Comparison of ENCODE assay signal across 17 cellular contexts in genomic region chr1:233912447-233912846, GRCh38. TPM values are rescaled to one million over a fixed set of nuclear protein-coding genes. Genes with fewer than 3 reads are reported as not detected.
DNase-seq lines count a peak whose midpoint lies in the region; ATAC-seq, FAIRE-seq and TF ChIP-seq lines count a peak whose summit lies in the region.
"Had no signal": no experiment of that assay in that cellular context is flagged by ENCODE, and none has a peak within 500 bp of the region (broad histone marks: within the 10 kb centered on the region; RNA-seq: fewer than 3 reads in every experiment).

No MANE protein-coding gene starts in this region.

- POLR2A ChIA-PET in SK-N-SH (lab: Yijun Ruan, JAX): no interaction called here
- POLR2A ChIA-PET in CD8-positive, alpha-beta T cell (lab: Charles Lee): no interaction called here

- no peak for TF ChIP-seq EP300 in SK-N-SH (IDR thresholded peaks at IDR 0.05; ENCODE audit: borderline replicate concordance in 1 of 2, low read depth in 1 of 2, low read length in 1 of 2)

- H3K4me1 Mint-ChIP-seq in astrocyte (ENCODE audit: low read depth, unreplicated experiment): peaks cover 16% of the 10 kb centered on the region
- no peaks in the 10 kb centered on the region for H3K4me1 Mint-ChIP-seq in progenitor cell of endocrine pancreas (ENCODE audit: low read depth)
- H3K4me1 Mint-ChIP-seq in CD8-positive, alpha-beta T cell (ENCODE audit: low read depth): no peaks in the 10 kb centered on the region
- H3K4me1 Mint-ChIP-seq in osteocyte (ENCODE audit: unreplicated experiment): no peaks in the 10 kb centered on the region
- H3K4me1 Mint-ChIP-seq: IgD-negative memory B cell had no signal

- H3K36me3 Mint-ChIP-seq in astrocyte (ENCODE audit: low read depth, unreplicated experiment): no peaks in the 10 kb centered on the region
- peaks cover 1% of the 10 kb centered on the region for H3K36me3 Mint-ChIP-seq in progenitor cell of endocrine pancreas (ENCODE audit: insufficient read depth)
- no peaks in the 10 kb centered on the region for H3K36me3 Mint-ChIP-seq in CD8-positive, alpha-beta T cell
- H3K36me3 Mint-ChIP-seq in osteocyte (ENCODE audit: unreplicated experiment): no peaks in the 10 kb centered on the region
- H3K36me3 Mint-ChIP-seq: IgD-negative memory B cell had no signal

- no peaks in the 10 kb centered on the region for H3K9me2 ChIP-seq in SK-N-SH

- no peaks in the 10 kb centered on the region for H3K27me3 ChIP-seq in SK-N-SH (ENCODE audit: insufficient read depth)
- H3K27me3 ChIP-seq in astrocyte (ENCODE audit: insufficient read depth, low read length): no peaks in the 10 kb centered on the region
- no peaks in the 10 kb centered on the region for H3K27me3 ChIP-seq in CD8-positive, alpha-beta T cell (ENCODE audit: insufficient read depth, low read length)
- H3K27me3 ChIP-seq: BLaER1 treated with 17β-estradiol and CSF1 and Interleukin-3, amounts not matched to agents 10 nM and 100 nM had no signal

- no peaks in the 10 kb centered on the region for H3K79me2 ChIP-seq in SK-N-SH (ENCODE audit: insufficient read depth)
- peaks cover 37% of the 10 kb centered on the region for H3K79me2 ChIP-seq in astrocyte (ENCODE audit: insufficient read depth, low read length)

- H3K9me3 Mint-ChIP-seq in astrocyte (ENCODE audit: unreplicated experiment): peaks cover 9% of the 10 kb centered on the region
- H3K9me3 Mint-ChIP-seq in progenitor cell of endocrine pancreas (ENCODE audit: low read depth): peaks cover 5% of the 10 kb centered on the region
- H3K9me3 Mint-ChIP-seq in CD8-positive, alpha-beta T cell: peaks cover 6% of the 10 kb centered on the region
- peaks cover 13% of the 10 kb centered on the region for H3K9me3 Mint-ChIP-seq in osteocyte (ENCODE audit: unreplicated experiment)

- H3F3A ChIP-seq in SK-N-SH (replicated peaks; ENCODE audit: insufficient read depth): no peaks in the 10 kb centered on the region

- no peak overlapping the region for H3K4me3 Mint-ChIP-seq in astrocyte (ENCODE audit: unreplicated experiment)
- no peak overlapping the region for H3K4me3 Mint-ChIP-seq in progenitor cell of endocrine pancreas (ENCODE audit: low read depth)
- H3K4me3 Mint-ChIP-seq in CD8-positive, alpha-beta T cell: no peak overlapping the region
- no peak overlapping the region for H3K4me3 Mint-ChIP-seq in osteocyte (ENCODE audit: unreplicated experiment)
- H3K4me3 Mint-ChIP-seq: CD4-positive, alpha-beta T cell; IgD-negative memory B cell had no signal

- H3K27me3 Mint-ChIP-seq in astrocyte (ENCODE audit: low read depth, unreplicated experiment) (peaks cover 2% of the 10 kb centered on the region), progenitor cell of endocrine pancreas (peaks cover 23% of the 10 kb centered on the region), osteocyte (ENCODE audit: unreplicated experiment) (peaks cover under 1% of the 10 kb centered on the region)
- peaks cover 9% of the 10 kb centered on the region for H3K27me3 Mint-ChIP-seq in CD8-positive, alpha-beta T cell (ENCODE audit: low read depth)

- no peaks in the 10 kb centered on the region for H3K9me3 ChIP-seq in SK-N-SH
- no peaks in the 10 kb centered on the region for H3K9me3 ChIP-seq in astrocyte (ENCODE audit: insufficient read depth, low read depth, low read length)
- no peaks in the 10 kb centered on the region for H3K9me3 ChIP-seq in CD8-positive, alpha-beta T cell (ENCODE audit: low read length)

- TF ChIP-seq CTCF in SK-N-SH (IDR thresholded peaks at IDR 0.05) (no peak), LNCAP (IDR thresholded peaks at IDR 0.05) (0 out of 2 replicates have a peak, but pooled peaks have one; percentile 8), astrocyte (IDR thresholded peaks at IDR 0.05; ENCODE audit: insufficient read depth, low read depth, low read length) (no peak), progenitor cell of endocrine pancreas (IDR thresholded peaks at IDR 0.05; ENCODE audit: unreplicated experiment) (peak; percentile 8), osteocyte (IDR thresholded peaks at IDR 0.05) (no peak)
- no peak for TF ChIP-seq CTCF in CD8-positive, alpha-beta T cell (IDR thresholded peaks at IDR 0.05)

- H3K9ac ChIP-seq in SK-N-SH: no peak overlapping the region
- H3K9ac ChIP-seq in astrocyte (ENCODE audit: low read length): no peak overlapping the region
- H3K9ac ChIP-seq: BLaER1 treated with 17β-estradiol and CSF1 and Interleukin-3, amounts not matched to agents 10 nM and 100 nM; GM23248 had no signal

- H3K4me2 ChIP-seq in SK-N-SH (no peak overlapping the region), astrocyte (ENCODE audit: low read length) (peak overlapping the region; percentile 20)
- H3K4me2 ChIP-seq: BLaER1 treated with 17β-estradiol and CSF1 and Interleukin-3, amounts not matched to agents 10 nM and 100 nM had no signal

- FAIRE-seq in astrocyte (lab: Jason Lieb, UNC): no peak
- FAIRE-seq: H54 had no signal

- H3K4me1 ChIP-seq in SK-N-SH (ENCODE audit: control insufficient read depth in 1 of 2, insufficient read depth in 2 of 2, low read depth in 1 of 2, low read length in 1 of 2): peaks cover 5% of the 10 kb centered on the region in 2 experiments; a peak in 2 of 4 replicates
- H3K4me1 ChIP-seq in astrocyte (ENCODE audit: insufficient read depth, low read length): peaks cover 27% of the 10 kb centered on the region
- no peaks in the 10 kb centered on the region for H3K4me1 ChIP-seq in CD8-positive, alpha-beta T cell (ENCODE audit: insufficient read depth, low read length)

- ATAC-seq in SK-N-SH treated with all-trans-retinoic acid at 6 μM for 48 hours: no peak
- ATAC-seq in CD8-positive, alpha-beta T cell: no peak

- no peak overlapping the region for H3K4me3 ChIP-seq in SK-N-SH (ENCODE audit: low read depth in 2 of 2, low read length in 1 of 2)
- H3K4me3 ChIP-seq in astrocyte (ENCODE audit: insufficient read depth, low read depth, low read length): no peak overlapping the region
- H3K4me3 ChIP-seq in CD8-positive, alpha-beta T cell (ENCODE audit: low read depth, low read length): no peak overlapping the region
- H3K4me3 ChIP-seq: BLaER1 treated with 17β-estradiol and CSF1 and Interleukin-3, amounts not matched to agents 10 nM and 100 nM; GM23248 had no signal

- TF ChIP-seq RAD21 in SK-N-SH (IDR thresholded peaks at IDR 0.05; ENCODE audit: low read length): no peak

- DNase-seq in SK-N-SH (peak; percentile 6), astrocyte (ENCODE audit: low read depth) (no peak), progenitor cell of endocrine pancreas (ENCODE audit: low spot score, unreplicated experiment) (no peak), pons (ENCODE audit: low spot score) (no peak), osteocyte (ENCODE audit: extremely low spot score, unreplicated experiment) (no peak)
- no peak for DNase-seq in CD8-positive, alpha-beta T cell
- DNase-seq: ACHN; CD4-positive, alpha-beta T cell; DMS79; GF-D8; GM23248 had no signal

- H3K36me3 ChIP-seq in SK-N-SH (replicated peaks in 1 of 2; ENCODE audit: control insufficient read depth in 1 of 2, insufficient read depth in 2 of 2, low read length in 1 of 2): no peaks in the 10 kb centered on the region
- H3K36me3 ChIP-seq in astrocyte (ENCODE audit: insufficient read depth, low read length): no peaks in the 10 kb centered on the region
- H3K36me3 ChIP-seq in CD8-positive, alpha-beta T cell (ENCODE audit: insufficient read depth, low read length): no peaks in the 10 kb centered on the region
- H3K36me3 ChIP-seq: BLaER1 treated with 17β-estradiol and CSF1 and Interleukin-3, amounts not matched to agents 10 nM and 100 nM had no signal

- WGBS in SK-N-SH (ENCODE audit: low lambda C conversion rate): 61% methylated on average over 8 of the region's 8 CpGs

- H2AFZ ChIP-seq in SK-N-SH (ENCODE audit: low read depth) (no peak overlapping the region), astrocyte (ENCODE audit: low read depth, low read length) (no peak overlapping the region)
- H2AFZ ChIP-seq: GM23248 had no signal

- CTCF ChIA-PET in SK-N-SH (lab: Yijun Ruan, JAX): interaction anchor here (0.6 to 1.6 kb wide), 4 partner anchors 25 to 550 kb away, joined by 3 to 5 read pairs (median 3); no protein-coding TSS in a partner anchor
- CTCF ChIA-PET in CD8-positive, alpha-beta T cell (lab: Charles Lee): no interaction called here

- intact Hi-C loops in CD8-positive, alpha-beta T cell (cut with DNase I, micrococcal nuclease): no loop called here

- no peak overlapping the region for H3K27ac ChIP-seq in SK-N-SH (ENCODE audit: low read depth in 2 of 2, low read length in 1 of 2)
- no peak overlapping the region for H3K27ac ChIP-seq in astrocyte (ENCODE audit: low read depth, low read length)
- H3K27ac ChIP-seq in CD8-positive, alpha-beta T cell (ENCODE audit: low read depth, low read length): no peak overlapping the region
- H3K27ac ChIP-seq: 22Rv1; BLaER1 treated with 17β-estradiol and CSF1 and Interleukin-3, amounts not matched to agents 10 nM and 100 nM; GM23248 had no signal

- H4K20me1 ChIP-seq in SK-N-SH (ENCODE audit: insufficient read depth) (no peaks in the 10 kb centered on the region), astrocyte (ENCODE audit: insufficient read depth, low read length) (no peaks in the 10 kb centered on the region)
- H4K20me1 ChIP-seq: BLaER1 treated with 17β-estradiol and CSF1 and Interleukin-3, amounts not matched to agents 10 nM and 100 nM had no signal

- H3K27ac Mint-ChIP-seq in astrocyte (ENCODE audit: unreplicated experiment) (no peak overlapping the region), progenitor cell of endocrine pancreas (no peak overlapping the region), osteocyte (ENCODE audit: unreplicated experiment) (no peak overlapping the region)
- H3K27ac Mint-ChIP-seq in CD8-positive, alpha-beta T cell: no peak overlapping the region
- H3K27ac Mint-ChIP-seq: CD4-positive, alpha-beta T cell; IgD-negative memory B cell had no signal

TF ChIP-seq in SK-N-SH, 30 proteins besides CTCF, POLR2A, EP300 and RAD21:
- TF ChIP-seq RCOR1 (IDR thresholded peaks at IDR 0.05; ENCODE audit: low read length) (no peak), TEAD4 (IDR thresholded peaks at IDR 0.05; ENCODE audit: borderline replicate concordance, insufficient read depth) (no peak)

TF ChIP-seq in SK-N-SH treated with all-trans-retinoic acid at 6 μM for 48 hours, 23 proteins besides CTCF, POLR2A, EP300 and RAD21 (continues in another document):
- TF ChIP-seq ZNF565 (CRISPR knock-in tag; conservative IDR thresholded peaks at IDR 0.05; ENCODE audit: low read depth): no peak

RNA-seq across cellular contexts. Expression of gene SLC35F3, which starts 8.0 kb away (rescaled TPM):
- 0.87 and 1.5 TPM in 2 replicates for polyA plus RNA-seq in SK-N-SH (2012; rRNA removed)
- polyA plus RNA-seq in SK-N-SH (2012; cell fraction: cytosol; rRNA removed): 1.2 and 1.3 TPM in 2 replicates
- polyA plus RNA-seq in SK-N-SH (2012; cell fraction: nucleus; rRNA removed): 0.60 and 0.73 TPM in 2 replicates
- total RNA-seq in astrocyte (0.38 and 0.57 TPM in 2 replicates), progenitor cell of endocrine pancreas (0.71 and 0.74 TPM in 2 replicates), osteocyte (not detected in 2 replicates)
- total RNA-seq in CD8-positive, alpha-beta T cell: not detected
- polyA plus RNA-seq: IgD-negative memory B cell had no signal

Comparison
In these comparisons a context has a peak if more than half of its experiments do, and no peak if none do; other contexts are left out.
1. CTCF ChIP-seq: peak in LNCAP (single experiment) and progenitor cell of endocrine pancreas (single experiment); none in SK-N-SH (single experiment), astrocyte (single experiment), CD8-positive, alpha-beta T cell (single experiment) and osteocyte (single experiment).